10 cellular contexts compared by ENCODE assay signal in genomic region chr7:159143780-159144755, GRCh38. TPM values are rescaled to one million over a fixed set of nuclear protein-coding genes. Genes with fewer than 3 reads are reported as not detected.
A peak's percentile ranks its signal among the peaks of the same experiment; 100 is the strongest.
DNase-seq lines count a peak whose midpoint lies in the region; ATAC-seq and TF ChIP-seq lines count a peak whose summit lies in the region.
"Had no signal": no experiment of that assay in that cellular context is flagged by ENCODE, and none has a peak within 500 bp of the region (broad histone marks: within the 10 kb centered on the region; RNA-seq: fewer than 3 reads in every experiment).

No MANE protein-coding gene starts in this region.

- peaks cover 3% of the 10 kb centered on the region; the same call in 1 of the 2 replicates for H4K20me1 ChIP-seq in GM23338 (replicated peaks; ENCODE audit: insufficient read depth)

- H3K9me2 ChIP-seq in GM23338 (ENCODE audit: insufficient read depth), result no peaks in the 10 kb centered on the region

- POLR2A ChIA-PET in RWPE1 (lab: Yijun Ruan, JAX; ENCODE audit: low non-redundant PET), result no interaction called here

- H3K4me1 Mint-ChIP-seq in GM23338, result peaks cover 26% of the 10 kb centered on the region
- H3K4me1 Mint-ChIP-seq: memory B cell had no signal

- H3K4me1 ChIP-seq in GM23338 (ENCODE audit: insufficient read depth) (peaks cover 56% of the 10 kb centered on the region), right cardiac atrium (ENCODE audit: control insufficient read depth, insufficient read depth, low read length) (no peaks in the 10 kb centered on the region)

- peak overlapping the region; percentile 69 for H3K4me3 Mint-ChIP-seq in GM23338
- H3K4me3 Mint-ChIP-seq: memory B cell had no signal

- WGBS in right cardiac atrium, result 2% methylated on average over 97 of the region's 97 CpGs

- H3K79me2 ChIP-seq in GM23338 (replicated peaks; ENCODE audit: insufficient read depth), result no peaks in the 10 kb centered on the region

- ATAC-seq in GM23338 (peak; percentile 31), right cardiac atrium (peak; percentile 61), sciatic nerve (peak; percentile 59), GM21717 (IDR thresholded peaks at IDR 0.05; ENCODE audit: unreplicated experiment) (no peak), GM18868 (IDR thresholded peaks at IDR 0.05; ENCODE audit: unreplicated experiment) (no peak)

- H3K27ac ChIP-seq in GM23338 (ENCODE audit: low read depth) (no peak overlapping the region), right cardiac atrium (ENCODE audit: low read length) (no peak overlapping the region), RWPE1 (no peak overlapping the region)

- no peaks in the 10 kb centered on the region for H3K9me3 ChIP-seq in right cardiac atrium (ENCODE audit: control insufficient read depth, low read length)

- H2AFZ ChIP-seq in GM23338, result peak overlapping the region; percentile 81

- H3K27me3 Mint-ChIP-seq in GM23338 (ENCODE audit: insufficient read depth, low read depth, poor library complexity), result peaks cover 32% of the 10 kb centered on the region

- H3K27me3 ChIP-seq in GM23338 (ENCODE audit: insufficient read depth) (peaks cover 40% of the 10 kb centered on the region), right cardiac atrium (ENCODE audit: control insufficient read depth, insufficient read depth) (no peaks in the 10 kb centered on the region)

- H3K4me2 ChIP-seq in GM23338, result peak overlapping the region; percentile 89

- H3K9me3 Mint-ChIP-seq in GM23338, result peaks cover 57% of the 10 kb centered on the region
- H3K9me3 Mint-ChIP-seq: memory B cell had no signal

- TF ChIP-seq CTCF in GM23338 (conservative IDR thresholded peaks at IDR 0.05; ENCODE audit: low read depth in 2 of 2) (no peak), RWPE1 (conservative IDR thresholded peaks at IDR 0.05; ENCODE audit: low read depth) (no peak)

- intact Hi-C loops in right cardiac atrium (cut with DNase I), result loop anchor here in 1 of 4 donors (10.0 kb wide), 1 partner anchor 109 kb away; no protein-coding TSS in a partner anchor
- intact Hi-C loops in sciatic nerve (cut with DNase I), result no loop called here

- H3K4me3 ChIP-seq in GM23338 (peak overlapping the region; percentile 76), right cardiac atrium (ENCODE audit: low read length) (peak overlapping the region; percentile 79)

- H3K36me3 Mint-ChIP-seq in GM23338 (ENCODE audit: low read depth), result peaks cover 13% of the 10 kb centered on the region; the same call in 2 of the 3 replicates
- H3K36me3 Mint-ChIP-seq: memory B cell had no signal

- no peak overlapping the region for H3K27ac Mint-ChIP-seq in GM23338
- H3K27ac Mint-ChIP-seq: memory B cell had no signal

- no peaks in the 10 kb centered on the region; the same call in 1 of the 2 replicates for H3K36me3 ChIP-seq in GM23338 (ENCODE audit: insufficient read depth)

- DNase-seq in GM23338 (ENCODE audit: low spot score), result peak; percentile 57
- peak; percentile 66 for DNase-seq in activated CD8-positive, alpha-beta memory T cell treated with anti-CD3 and anti-CD28 coated beads, Interleukin-2, amount 50 U/mL, for 48 hours
- peak; percentile 56 to 80 (median 80) for DNase-seq in right cardiac atrium
- DNase-seq in sciatic nerve (ENCODE audit: low spot score), result no peak
- no peak for DNase-seq in RWPE1 (ENCODE audit: low spot score)
- DNase-seq in D341Med (ENCODE audit: low spot score), result no peak

- H3F3A ChIP-seq in GM23338 (replicated peaks; ENCODE audit: low read depth), result 0 out of 2 replicates have a peak, but pooled peaks cover 9% of the 10 kb centered on the region

- CTCF ChIA-PET in RWPE1 (lab: Yijun Ruan, JAX), result no interaction called here

TF ChIP-seq in GM23338, 12 proteins besides CTCF, POLR2A, EP300 and RAD21:
- no peak for TF ChIP-seq POLR2AphosphoS5 (IDR thresholded peaks at IDR 0.05; ENCODE audit: low read depth)
- TF ChIP-seq EZH2 (IDR thresholded peaks at IDR 0.05; ENCODE audit: low read depth, unreplicated experiment), result peak; percentile 69
- TF ChIP-seq ZNF114 (CRISPR knock-in tag; IDR thresholded peaks at IDR 0.05), result no peak
TF ChIP-seq in GM23338: peak in this region for 1.

RNA-seq across cellular contexts. Expression of gene VIPR2, which starts 0.6 kb away (rescaled TPM):
- total RNA-seq in GM23338 (2014; rRNA removed; shearing (Covaris generic)), result 1.3 and 2.1 TPM in 2 replicates
- 1.9 and 2.7 TPM in 2 replicates for polyA plus RNA-seq in GM23338 (2016; fragmentation: Nextera tagmentation; extraction: Ambion mirVana)
- total RNA-seq in right cardiac atrium, result 10 to 100 TPM in 2 of 4 donors, 1 to 10 TPM in 2; 9.3 to 13.7 (median 10.1) TPM
- polyA plus RNA-seq in right cardiac atrium, result 7.3 TPM
- 2.0 TPM for total RNA-seq in sciatic nerve
- total RNA-seq: HT1080 had no signal

Comparison
In these comparisons a context has a peak if more than half of its experiments do, and no peak if none do; other contexts are left out.
1. ATAC-seq: peak in GM23338 (single experiment), right cardiac atrium (2 of 2) and sciatic nerve (single experiment); none in GM21717 (single experiment) and GM18868 (single experiment).
2. DNase-seq: peak in GM23338 (single experiment), activated CD8-positive, alpha-beta memory T cell treated with anti-CD3 and anti-CD28 coated beads, Interleukin-2, amount 50 U/mL, for 48 hours (single experiment) and right cardiac atrium (3 of 3); none in sciatic nerve (single experiment), RWPE1 (single experiment) and D341Med (single experiment).